ENCODE assay signal across 13 cellular contexts in the genomic region with DNA sequence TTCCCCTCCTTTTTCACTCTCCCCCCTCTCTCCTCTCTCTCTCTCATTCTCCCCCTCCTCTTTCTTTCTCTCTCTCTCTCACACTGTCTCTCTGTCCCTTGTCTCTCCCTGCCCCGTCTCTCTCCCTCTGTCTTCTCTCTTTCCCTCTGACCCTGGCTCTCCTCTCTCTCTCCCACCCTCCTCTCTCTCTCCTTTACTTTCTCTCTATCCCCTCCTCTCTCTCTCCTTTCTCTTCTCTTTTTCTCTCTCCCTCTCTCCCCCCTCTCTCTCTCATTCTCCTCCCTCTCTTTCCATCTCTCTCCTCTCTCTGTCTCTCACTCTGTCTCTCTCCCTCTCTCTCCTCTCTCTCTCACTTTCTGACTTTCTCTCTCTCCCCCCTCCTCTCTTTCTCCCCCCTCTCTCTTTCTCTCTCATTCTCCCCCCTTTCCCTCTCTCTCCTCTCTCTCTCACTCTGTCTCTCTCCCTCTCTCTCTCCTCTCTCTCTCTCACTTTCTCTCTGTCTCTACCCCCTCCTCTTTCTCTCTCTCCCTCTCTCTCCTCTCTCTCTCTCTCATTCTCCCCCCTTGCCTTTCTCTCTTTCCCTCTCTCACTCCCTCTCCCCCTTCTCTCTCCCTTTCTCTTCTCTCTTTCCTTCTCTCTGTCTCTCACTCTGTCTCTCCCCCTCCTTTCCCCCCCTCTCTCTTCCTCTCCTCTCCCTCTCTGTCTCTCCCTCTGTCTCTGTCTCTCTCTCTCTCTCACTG. TPM values are rescaled to one million over a fixed set of nuclear protein-coding genes. Genes with fewer than 3 reads are reported as not detected.
A peak's percentile ranks its signal among the peaks of the same experiment; 100 is the strongest.
DNase-seq lines count a peak whose midpoint lies in the region; ATAC-seq and TF ChIP-seq lines count a peak whose summit lies in the region.
"Had no signal": no experiment of that assay in that cellular context is flagged by ENCODE, and none has a peak within 500 bp of the region (broad histone marks: within the 10 kb centered on the region; RNA-seq: fewer than 3 reads in every experiment).

No MANE protein-coding gene starts in this region.

- H3K36me3 Mint-ChIP-seq in Caco-2 (ENCODE audit: insufficient read depth, unreplicated experiment) (no peaks in the 10 kb centered on the region), IgD-negative memory B cell (no peaks in the 10 kb centered on the region), brain (no peaks in the 10 kb centered on the region)
- H3K36me3 Mint-ChIP-seq in naive thymus-derived CD8-positive, alpha-beta T cell = peaks cover 0 to 4% (median 0%) of the 10 kb centered on the region in 3 donors
- H3K36me3 Mint-ChIP-seq: activated naive CD4-positive, alpha-beta T cell treated with anti-CD3 and anti-CD28 coated beads, Interleukin-2, amount 10 ng/mL, durations not matched to agents 7 days and 5 days had no signal

- no peak for ATAC-seq in naive thymus-derived CD8-positive, alpha-beta T cell
- ATAC-seq in HG02623 (IDR thresholded peaks at IDR 0.05; ENCODE audit: unreplicated experiment) = no peak
- no peak for ATAC-seq in GM19395 (IDR thresholded peaks at IDR 0.05; ENCODE audit: unreplicated experiment)

- H3K27me3 Mint-ChIP-seq in Caco-2 (ENCODE audit: insufficient read depth, unreplicated experiment) = peaks cover 6% of the 10 kb centered on the region
- H3K27me3 Mint-ChIP-seq in IgD-negative memory B cell = peaks cover 41% of the 10 kb centered on the region
- H3K27me3 Mint-ChIP-seq in brain = peaks cover 81% of the 10 kb centered on the region
- peaks cover 24 to 77% (median 50%) of the 10 kb centered on the region in 5 donors for H3K27me3 Mint-ChIP-seq in naive thymus-derived CD8-positive, alpha-beta T cell

- H3K9me3 ChIP-seq in Caco-2 = no peaks in the 10 kb centered on the region

- no TSS peak for BruUV-seq in Caco-2 (replicated peaks; lab: Mats Ljungman, UMichigan)

- intact Hi-C loops in Caco-2 (cut with micrococcal nuclease; ENCODE audit: unreplicated experiment) = no loop called here

- H3K27me3 ChIP-seq in Caco-2 (replicated peaks; ENCODE audit: control insufficient read depth, insufficient read depth, low read length) = no peaks in the 10 kb centered on the region

- no peak for DNase-seq in Caco-2
- DNase-seq in naive thymus-derived CD8-positive, alpha-beta T cell = no peak
- DNase-seq in NOMO-1 (lab: John Stamatoyannopoulos, UW; ENCODE audit: unreplicated experiment in 2 of 2) = no peak
- DNase-seq in NCI-H2029 treated with DMSO at 0.1 percent for 48 hours (lab: John Stamatoyannopoulos, UW) = no peak
- DNase-seq: left colon had no signal

- H3K36me3 ChIP-seq in Caco-2 (ENCODE audit: control insufficient read depth, insufficient read depth, low read length) = no peaks in the 10 kb centered on the region
- H3K36me3 ChIP-seq: cardiac muscle cell had no signal

- POLR2A ChIA-PET in Caco-2 (lab: Charles Lee) = no interaction called here
- POLR2A ChIA-PET in naive thymus-derived CD8-positive, alpha-beta T cell (lab: Charles Lee) = no interaction called here

- H3K4me1 Mint-ChIP-seq in Caco-2 (ENCODE audit: low read depth, unreplicated experiment) (peaks cover 17% of the 10 kb centered on the region), IgD-negative memory B cell (peaks cover 0 to 2% (median 2%) of the 10 kb centered on the region in 3 donors), brain (peaks cover 10% of the 10 kb centered on the region)
- H3K4me1 Mint-ChIP-seq in naive thymus-derived CD8-positive, alpha-beta T cell = peaks cover 11 to 20% (median 12%) of the 10 kb centered on the region in 4 donors

- no peak for TF ChIP-seq CTCF in Caco-2 (IDR thresholded peaks at IDR 0.05; ENCODE audit: insufficient read depth in 1 of 2, low read depth in 1 of 2, low read length in 1 of 2, severe bottlenecking in 1 of 2, unreplicated experiment in 1 of 2)
- TF ChIP-seq CTCF in brain (conservative IDR thresholded peaks at IDR 0.05) = no peak

- peak overlapping the region; percentile 53 for H3K4me3 ChIP-seq in Caco-2 (ENCODE audit: low read depth, low read length)

- CTCF ChIA-PET in Caco-2 (lab: Charles Lee) = no interaction called here

- H3K27ac Mint-ChIP-seq in Caco-2 (ENCODE audit: unreplicated experiment) = peak overlapping the region; percentile 56
- H3K27ac Mint-ChIP-seq in IgD-negative memory B cell = no peak overlapping the region
- H3K27ac Mint-ChIP-seq in brain = no peak overlapping the region
- peak overlapping the region in 1 of 10 donors; percentile 66 for H3K27ac Mint-ChIP-seq in naive thymus-derived CD8-positive, alpha-beta T cell
- H3K27ac Mint-ChIP-seq: activated naive CD4-positive, alpha-beta T cell treated with anti-CD3 and anti-CD28 coated beads, Interleukin-2, amount 10 ng/mL, durations not matched to agents 7 days and 5 days had no signal

- no peaks in the 10 kb centered on the region; the same call in 1 of the 2 replicates for H3K4me1 ChIP-seq in Caco-2

- no peaks in the 10 kb centered on the region for H3K9me3 Mint-ChIP-seq in Caco-2 (ENCODE audit: unreplicated experiment)
- no peaks in the 10 kb centered on the region for H3K9me3 Mint-ChIP-seq in IgD-negative memory B cell
- H3K9me3 Mint-ChIP-seq in brain = no peaks in the 10 kb centered on the region
- H3K9me3 Mint-ChIP-seq in naive thymus-derived CD8-positive, alpha-beta T cell = no peaks in the 10 kb centered on the region
- H3K9me3 Mint-ChIP-seq: activated naive CD4-positive, alpha-beta T cell treated with anti-CD3 and anti-CD28 coated beads, Interleukin-2, amount 10 ng/mL, durations not matched to agents 7 days and 5 days had no signal

- H3K4me3 Mint-ChIP-seq in Caco-2 (ENCODE audit: unreplicated experiment) = peak overlapping the region; percentile 79
- peak overlapping the region in 3 of 4 donors; percentile 10 to 46 (median 43) for H3K4me3 Mint-ChIP-seq in IgD-negative memory B cell
- peak overlapping the region; percentile 73 to 82 (median 81) for H3K4me3 Mint-ChIP-seq in brain
- H3K4me3 Mint-ChIP-seq in naive thymus-derived CD8-positive, alpha-beta T cell = peak overlapping the region; percentile 46 to 82 (median 66)

RNA-seq across cellular contexts. Expression of a gene that starts 18.9 kb away (rescaled TPM):
- 1.9 and 2.7 TPM in 2 replicates for total RNA-seq in Caco-2 (2022)
- polyA plus RNA-seq in IgD-negative memory B cell (0.39 TPM), brain (ENCODE audit: insufficient read depth, low read depth, low replicate concordance) (20.4 TPM)
- total RNA-seq in naive thymus-derived CD8-positive, alpha-beta T cell = 1 to 10 TPM in 1 of 2 experiments, under 1 TPM in 1; 0.63 to 1.0 TPM
- under 1 TPM in 2 of 3 donors, not detected in 1; 0.14 to 0.30 TPM for polyA plus RNA-seq in naive thymus-derived CD8-positive, alpha-beta T cell

RNA-seq across cellular contexts. Expression of a gene that starts 24.4 kb away (rescaled TPM):
- total RNA-seq in Caco-2 (2022) = 15.6 and 19.8 TPM in 2 replicates
- polyA plus RNA-seq in IgD-negative memory B cell (not detected), brain (ENCODE audit: insufficient read depth, low read depth, low replicate concordance) (4.0 TPM)
- total RNA-seq in naive thymus-derived CD8-positive, alpha-beta T cell = not detected
- polyA plus RNA-seq in naive thymus-derived CD8-positive, alpha-beta T cell = not detected
- total RNA-seq: endothelial cell of umbilical vein; T-helper 1 cell treated with Interleukin-12 subunit alpha and Interleukin-12 subunit beta and Interleukin-4 antibody, amounts not matched to agents 30 ng/mL and 1 ng/mL, for 36 hours had no signal
- polyA plus RNA-seq: endothelial cell of umbilical vein had no signal

RNA-seq across cellular contexts. Expression of a gene that starts 34.5 kb away (rescaled TPM):
- 15.5 and 15.9 TPM in 2 replicates for total RNA-seq in Caco-2 (2022)
- 11.3 TPM for polyA plus RNA-seq in IgD-negative memory B cell
- 10.5 TPM for polyA plus RNA-seq in brain (ENCODE audit: insufficient read depth, low read depth, low replicate concordance)
- 10 to 100 TPM; 22.1 to 23.7 TPM for total RNA-seq in naive thymus-derived CD8-positive, alpha-beta T cell
- 10 to 100 TPM; 10.1 to 13.3 (median 11.9) TPM for polyA plus RNA-seq in naive thymus-derived CD8-positive, alpha-beta T cell

RNA-seq across cellular contexts. Expression of a gene that starts 34.6 kb away (rescaled TPM):
- 138 and 144 TPM in 2 replicates for total RNA-seq in Caco-2 (2022)
- 137 TPM for polyA plus RNA-seq in IgD-negative memory B cell
- 72.8 TPM for polyA plus RNA-seq in brain (ENCODE audit: insufficient read depth, low read depth, low replicate concordance)
- 10 to 100 TPM; 67.2 to 69.7 TPM for total RNA-seq in naive thymus-derived CD8-positive, alpha-beta T cell
- 100 to 1,000 TPM; 123 to 139 (median 136) TPM for polyA plus RNA-seq in naive thymus-derived CD8-positive, alpha-beta T cell

Comparison
In these comparisons a context has a peak if more than half of its experiments do, and no peak if none do; other contexts are left out.
1. RNA of a gene that starts 18.9 kb away (polyA plus RNA-seq): 20.4 TPM in brain (single experiment); 0.39 TPM in IgD-negative memory B cell (single experiment) and 0.14 to 0.30 TPM in naive thymus-derived CD8-positive, alpha-beta T cell; every median in the first group is over 10 times any median in the second.
2. Peak in every context shown above with its lines, with median percentiles within 50 percentile points of each other: H3K4me3 Mint-ChIP-seq.